In the genomic region with DNA sequence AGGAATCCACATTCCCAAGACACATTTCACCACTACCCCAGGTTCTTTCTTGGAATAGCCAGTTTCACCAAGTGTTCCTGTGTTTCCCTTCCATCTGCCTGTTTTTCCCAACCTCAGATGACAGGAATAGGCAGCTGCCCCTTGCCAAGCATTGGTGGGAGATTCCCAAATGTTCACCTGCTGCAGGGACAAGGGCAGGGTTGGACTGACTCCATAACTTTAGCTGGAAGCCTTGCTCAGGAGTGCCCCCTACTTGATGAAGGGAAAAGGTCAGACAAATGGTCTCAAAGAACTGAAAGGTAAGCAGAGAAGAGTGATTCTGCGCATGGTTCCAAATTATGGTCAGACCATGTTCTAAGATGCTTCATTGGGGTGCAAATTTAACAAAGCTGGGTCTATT, we compare ENCODE assay signal across 12 cellular contexts. TPM values are rescaled to one million over a fixed set of nuclear protein-coding genes. Genes with fewer than 3 reads are reported as not detected.
DNase-seq lines count a peak whose midpoint lies in the region; ATAC-seq, FAIRE-seq and TF ChIP-seq lines count a peak whose summit lies in the region.
"Had no signal": no experiment of that assay in that cellular context is flagged by ENCODE, and none has a peak within 500 bp of the region (broad histone marks: within the 10 kb centered on the region; RNA-seq: fewer than 3 reads in every experiment).

No MANE protein-coding gene starts in this region.

- no peak overlapping the region for H3K4me2 ChIP-seq in hepatocyte

- no peaks in the 10 kb centered on the region for H4K20me1 ChIP-seq in hepatocyte (ENCODE audit: insufficient read depth, poor library complexity, severe bottlenecking)

- peaks cover 0 to 4% (median 0%) of the 10 kb centered on the region in 7 donors for H3K27me3 ChIP-seq in heart right ventricle
- H3K27me3 ChIP-seq in heart left ventricle = no peaks in the 10 kb centered on the region
- no peaks in the 10 kb centered on the region for H3K27me3 ChIP-seq in hepatocyte

- TF ChIP-seq POLR2A in heart left ventricle (IDR thresholded peaks at IDR 0.05) = no peak

- no peaks in the 10 kb centered on the region for H3K4me1 ChIP-seq in heart right ventricle
- H3K4me1 ChIP-seq in heart left ventricle = no peaks in the 10 kb centered on the region
- peaks cover 9% of the 10 kb centered on the region for H3K4me1 ChIP-seq in hepatocyte (ENCODE audit: insufficient read depth)

- H3K36me3 ChIP-seq in heart right ventricle (no peaks in the 10 kb centered on the region), heart left ventricle (no peaks in the 10 kb centered on the region), hepatocyte (replicated peaks; ENCODE audit: insufficient read depth, low read depth) (no peaks in the 10 kb centered on the region)

- TF ChIP-seq CTCF in heart right ventricle (IDR thresholded peaks at IDR 0.05) (peak in 6 of 9 donors; percentile 30 to 39 (median 34)), heart left ventricle (IDR thresholded peaks at IDR 0.05) (peak in 6 of 12 donors; percentile 9 to 40 (median 32)), hepatocyte (IDR thresholded peaks at IDR 0.05; ENCODE audit: poor library complexity) (peak; percentile 14)

- H3K9me2 ChIP-seq in hepatocyte (replicated peaks; ENCODE audit: insufficient read depth) = no peaks in the 10 kb centered on the region

- intact Hi-C loops in heart right ventricle (cut with DNase I) (no loop called here), heart left ventricle (cut with DNase I) (loop anchor here in 1 of 10 donors (5.0 kb wide), 1 partner anchor 581 kb away; no protein-coding TSS in a partner anchor)

- H3K9me3 ChIP-seq in heart right ventricle = no peaks in the 10 kb centered on the region
- H3K9me3 ChIP-seq in heart left ventricle = no peaks in the 10 kb centered on the region
- no peaks in the 10 kb centered on the region for H3K9me3 ChIP-seq in hepatocyte (ENCODE audit: low read depth)

- H3K27ac ChIP-seq in heart right ventricle = no peak overlapping the region
- H3K27ac ChIP-seq in heart left ventricle = no peak overlapping the region
- no peak overlapping the region for H3K27ac ChIP-seq in hepatocyte

- H2AFZ ChIP-seq in hepatocyte = no peak overlapping the region

- no peak for FAIRE-seq in GM19239 (lab: Jason Lieb, UNC)

- no peak for ATAC-seq in heart right ventricle
- no peak for ATAC-seq in heart left ventricle
- peak; percentile 49; the same call in 1 of the 3 replicates for ATAC-seq in SK-N-SH treated with all-trans-retinoic acid at 6 μM for 48 hours
- no peak for ATAC-seq in HG03460 (IDR thresholded peaks at IDR 0.05; ENCODE audit: unreplicated experiment)
- ATAC-seq: CD8-positive, alpha-beta T cell; left cardiac atrium; sciatic nerve had no signal

- H3K4me3 ChIP-seq in heart right ventricle (no peak overlapping the region), heart left ventricle (no peak overlapping the region), hepatocyte (no peak overlapping the region)

- DNase-seq in heart right ventricle (no peak), heart left ventricle (no peak), hepatocyte (ENCODE audit: low spot score) (no peak), GM19239 (ENCODE audit: insufficient read length, low spot score) (no peak), SK-N-DZ (ENCODE audit: low spot score) (no peak)
- DNase-seq in activated effector memory CD4-positive, alpha-beta T cell treated with Interleukin-2 at 50 U/mL for 16 hours = no peak
- DNase-seq: CD8-positive, alpha-beta T cell; left cardiac atrium had no signal

- 96 to 100% methylated on average over 1 of the region's 1 CpG for WGBS in heart right ventricle, 2 donors
- 94 to 100% (median 97%) methylated on average over 1 of the region's 1 CpG for WGBS in heart left ventricle, 4 donors
- WGBS in hepatocyte (ENCODE audit: low lambda C conversion rate, missing lambda C conversion rate) = 100% methylated on average over 1 of the region's 1 CpG

- H3K79me2 ChIP-seq in hepatocyte = no peaks in the 10 kb centered on the region

TF ChIP-seq in SK-N-SH treated with all-trans-retinoic acid at 6 μM for 48 hours, 23 proteins besides CTCF, POLR2A, EP300 and RAD21:
- TF ChIP-seq TOX (CRISPR knock-in tag; IDR thresholded peaks at IDR 0.05; ENCODE audit: borderline replicate concordance) (no peak), ZNF565 (CRISPR knock-in tag; conservative IDR thresholded peaks at IDR 0.05; ENCODE audit: low read depth) (no peak), ZNF8 (CRISPR knock-in tag; IDR thresholded peaks at IDR 0.05) (no peak), PPARA (CRISPR knock-in tag; IDR thresholded peaks at IDR 0.05; ENCODE audit: borderline replicate concordance) (no peak), OSR1 (CRISPR knock-in tag; IDR thresholded peaks at IDR 0.05) (no peak), RARB (CRISPR knock-in tag; IDR thresholded peaks at IDR 0.05) (no peak), ZC3H10 (CRISPR knock-in tag; IDR thresholded peaks at IDR 0.05) (no peak), ESRRG (CRISPR knock-in tag; IDR thresholded peaks at IDR 0.05) (no peak), ISL1 (CRISPR knock-in tag; IDR thresholded peaks at IDR 0.05) (no peak), SNAI2 (CRISPR knock-in tag; IDR thresholded peaks at IDR 0.05) (no peak), BACH2 (CRISPR knock-in tag; IDR thresholded peaks at IDR 0.05; ENCODE audit: borderline replicate concordance) (no peak), ZFP30 (CRISPR knock-in tag; IDR thresholded peaks at IDR 0.05) (no peak), GLIS3 (CRISPR knock-in tag; IDR thresholded peaks at IDR 0.05) (no peak), TCF4 (CRISPR knock-in tag; IDR thresholded peaks at IDR 0.05; ENCODE audit: borderline replicate concordance) (no peak), CSDC2 (CRISPR knock-in tag; IDR thresholded peaks at IDR 0.05) (no peak), ZNF70 (CRISPR knock-in tag; IDR thresholded peaks at IDR 0.05) (no peak)
- TF ChIP-seq, protein P1, sequence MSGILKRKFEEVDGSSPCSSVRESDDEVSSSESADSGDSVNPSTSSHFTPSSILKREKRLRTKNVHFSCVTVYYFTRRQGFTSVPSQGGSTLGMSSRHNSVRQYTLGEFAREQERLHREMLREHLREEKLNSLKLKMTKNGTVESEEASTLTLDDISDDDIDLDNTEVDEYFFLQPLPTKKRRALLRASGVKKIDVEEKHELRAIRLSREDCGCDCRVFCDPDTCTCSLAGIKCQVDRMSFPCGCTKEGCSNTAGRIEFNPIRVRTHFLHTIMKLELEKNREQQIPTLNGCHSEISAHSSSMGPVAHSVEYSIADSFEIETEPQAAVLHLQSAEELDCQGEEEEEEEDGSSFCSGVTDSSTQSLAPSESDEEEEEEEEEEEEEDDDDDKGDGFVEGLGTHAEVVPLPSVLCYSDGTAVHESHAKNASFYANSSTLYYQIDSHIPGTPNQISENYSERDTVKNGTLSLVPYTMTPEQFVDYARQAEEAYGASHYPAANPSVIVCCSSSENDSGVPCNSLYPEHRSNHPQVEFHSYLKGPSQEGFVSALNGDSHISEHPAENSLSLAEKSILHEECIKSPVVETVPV (CRISPR knock-in tag; IDR thresholded peaks at IDR 0.05) = no peak
- TF ChIP-seq, protein P2, sequence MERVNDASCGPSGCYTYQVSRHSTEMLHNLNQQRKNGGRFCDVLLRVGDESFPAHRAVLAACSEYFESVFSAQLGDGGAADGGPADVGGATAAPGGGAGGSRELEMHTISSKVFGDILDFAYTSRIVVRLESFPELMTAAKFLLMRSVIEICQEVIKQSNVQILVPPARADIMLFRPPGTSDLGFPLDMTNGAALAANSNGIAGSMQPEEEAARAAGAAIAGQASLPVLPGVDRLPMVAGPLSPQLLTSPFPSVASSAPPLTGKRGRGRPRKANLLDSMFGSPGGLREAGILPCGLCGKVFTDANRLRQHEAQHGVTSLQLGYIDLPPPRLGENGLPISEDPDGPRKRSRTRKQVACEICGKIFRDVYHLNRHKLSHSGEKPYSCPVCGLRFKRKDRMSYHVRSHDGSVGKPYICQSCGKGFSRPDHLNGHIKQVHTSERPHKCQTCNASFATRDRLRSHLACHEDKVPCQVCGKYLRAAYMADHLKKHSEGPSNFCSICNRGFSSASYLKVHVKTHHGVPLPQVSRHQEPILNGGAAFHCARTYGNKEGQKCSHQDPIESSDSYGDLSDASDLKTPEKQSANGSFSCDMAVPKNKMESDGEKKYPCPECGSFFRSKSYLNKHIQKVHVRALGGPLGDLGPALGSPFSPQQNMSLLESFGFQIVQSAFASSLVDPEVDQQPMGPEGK (CRISPR knock-in tag; IDR thresholded peaks at IDR 0.05; ENCODE audit: borderline replicate concordance) = no peak

RNA-seq across cellular contexts. Expression of a gene that starts 45.1 kb away (rescaled TPM):
- not detected for total RNA-seq in heart right ventricle
- polyA plus RNA-seq in heart right ventricle = not detected
- not detected for total RNA-seq in heart left ventricle
- not detected for polyA plus RNA-seq in heart left ventricle
- not detected in 2 replicates for total RNA-seq in hepatocyte
- not detected in 2 replicates for polyA plus RNA-seq in hepatocyte
- not detected in 2 replicates for polyA plus RNA-seq in SK-N-DZ (2014; cell fraction: cytosol; rRNA removed)
- polyA plus RNA-seq in SK-N-DZ (2014; cell fraction: nucleus; rRNA removed) = not detected in 2 replicates
- total RNA-seq: activated CD8-positive, alpha-beta memory T cell treated with anti-CD3 and anti-CD28 coated beads for 36 hours; CD8-positive, alpha-beta T cell; left cardiac atrium; sciatic nerve had no signal
